3 cellular contexts compared by ENCODE assay signal in genomic region chr12:50148011-50148410, GRCh38.
A peak's percentile ranks its signal among the peaks of the same experiment; 100 is the strongest.
TF ChIP-seq lines count a peak whose summit lies in the region.

No MANE protein-coding gene starts in this region.

TF ChIP-seq in HEK293, 187 proteins besides CTCF, POLR2A, EP300 and RAD21:
- TF ChIP-seq ZBTB6 (tag by site-specific recombination; IDR thresholded peaks at IDR 0.05) (peak; percentile 61; the same call in 1 of the 2 replicates), GLIS1 (tag by site-specific recombination; IDR thresholded peaks at IDR 0.05) (peak; percentile 71)

TF ChIP-seq in K562, 482 proteins besides CTCF, POLR2A, EP300 and RAD21:
- TF ChIP-seq CEBPB (tag; IDR thresholded peaks at IDR 0.05): peak; percentile 38; the same call in 1 of the 2 replicates

TF ChIP-seq in HepG2, 621 proteins besides CTCF, POLR2A, EP300 and RAD21:
- peak; percentile 35; the same call in 1 of the 2 replicates for TF ChIP-seq ZNF770 (CRISPR knock-in tag; IDR thresholded peaks at IDR 0.05)
